Comparison of ENCODE assay signal across 1 cellular context in genomic region chr15:55230051-55230670, GRCh38.
TF ChIP-seq lines count a peak whose summit lies in the region.

No MANE protein-coding gene starts in this region.

TF ChIP-seq in IMR-90, 13 proteins besides CTCF, POLR2A, EP300 and RAD21:
- TF ChIP-seq SMC3 (IDR thresholded peaks at IDR 0.05; ENCODE audit: low read depth, low read length) (no peak), MAFK (IDR thresholded peaks at IDR 0.05; ENCODE audit: low read depth, low read length) (no peak), BHLHE40 (IDR thresholded peaks at IDR 0.05; ENCODE audit: low read depth, low read length) (no peak), CHD1 (IDR thresholded peaks at IDR 0.05; ENCODE audit: low read depth, low read length) (no peak), NFE2L2 (IDR thresholded peaks at IDR 0.05; ENCODE audit: low read depth, low read length) (no peak), RCOR1 (IDR thresholded peaks at IDR 0.05; ENCODE audit: insufficient replicate concordance, low read length) (no peak), MXI1 (IDR thresholded peaks at IDR 0.05; ENCODE audit: borderline replicate concordance, low read depth, low read length) (no peak), RFX5 (IDR thresholded peaks at IDR 0.05; ENCODE audit: low read depth, low read length) (no peak), MAZ (IDR thresholded peaks at IDR 0.05; ENCODE audit: borderline replicate concordance, low read depth, low read length) (no peak), USF2 (IDR thresholded peaks at IDR 0.05; ENCODE audit: low read depth, low read length) (no peak), FOS (IDR thresholded peaks at IDR 0.05; ENCODE audit: low read depth, low read length) (no peak), CEBPB (IDR thresholded peaks at IDR 0.05; ENCODE audit: low read depth, low read length) (no peak)
- TF ChIP-seq, protein P1, sequence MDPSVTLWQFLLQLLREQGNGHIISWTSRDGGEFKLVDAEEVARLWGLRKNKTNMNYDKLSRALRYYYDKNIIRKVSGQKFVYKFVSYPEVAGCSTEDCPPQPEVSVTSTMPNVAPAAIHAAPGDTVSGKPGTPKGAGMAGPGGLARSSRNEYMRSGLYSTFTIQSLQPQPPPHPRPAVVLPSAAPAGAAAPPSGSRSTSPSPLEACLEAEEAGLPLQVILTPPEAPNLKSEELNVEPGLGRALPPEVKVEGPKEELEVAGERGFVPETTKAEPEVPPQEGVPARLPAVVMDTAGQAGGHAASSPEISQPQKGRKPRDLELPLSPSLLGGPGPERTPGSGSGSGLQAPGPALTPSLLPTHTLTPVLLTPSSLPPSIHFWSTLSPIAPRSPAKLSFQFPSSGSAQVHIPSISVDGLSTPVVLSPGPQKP (IDR thresholded peaks at IDR 0.05; ENCODE audit: borderline replicate concordance, low read depth, low read length) = no peak
